ENCODE assay signal across 17 cellular contexts in genomic region chr9:92350129-92350739, GRCh38. TPM values are rescaled to one million over a fixed set of nuclear protein-coding genes. Genes with fewer than 3 reads are reported as not detected.
DNase-seq lines count a peak whose midpoint lies in the region; ATAC-seq, FAIRE-seq and TF ChIP-seq lines count a peak whose summit lies in the region.
"Had no signal": no experiment of that assay in that cellular context is flagged by ENCODE, and none has a peak within 500 bp of the region (broad histone marks: within the 10 kb centered on the region; RNA-seq: fewer than 3 reads in every experiment).

No MANE protein-coding gene starts in this region.

- H3K27me3 ChIP-seq in skeletal muscle tissue (ENCODE audit: control insufficient read depth in 3 of 3, insufficient read depth in 3 of 3, low read length in 3 of 3): no peaks in the 10 kb centered on the region
- H3K27me3 ChIP-seq: BLaER1 treated with 17β-estradiol and CSF1 and Interleukin-3, amounts not matched to agents 10 nM and 100 nM had no signal

- peaks cover 60% of the 10 kb centered on the region for H3K4me1 Mint-ChIP-seq in chondrocyte (ENCODE audit: low read depth)

- TF ChIP-seq CTCF in chondrocyte (IDR thresholded peaks at IDR 0.05): no peak

- ATAC-seq in GM19035 (IDR thresholded peaks at IDR 0.05; ENCODE audit: unreplicated experiment): no peak
- ATAC-seq: effector memory CD8-positive, alpha-beta T cell had no signal

- H3K27me3 Mint-ChIP-seq in chondrocyte (ENCODE audit: low read depth): no peaks in the 10 kb centered on the region
- H3K27me3 Mint-ChIP-seq: activated CD4-positive, alpha-beta memory T cell treated with anti-CD3 and anti-CD28 coated beads, Interleukin-2, amount 10 ng/mL, durations not matched to agents 7 days and 5 days; effector memory CD8-positive, alpha-beta T cell had no signal

- FAIRE-seq in H54 (lab: Jason Lieb, UNC): no peak

- no peak overlapping the region for H3K4me3 Mint-ChIP-seq in chondrocyte (ENCODE audit: unreplicated experiment)
- H3K4me3 Mint-ChIP-seq: activated CD4-positive, alpha-beta memory T cell treated with anti-CD3 and anti-CD28 coated beads, Interleukin-2, amount 10 ng/mL, durations not matched to agents 7 days and 5 days; effector memory CD8-positive, alpha-beta T cell had no signal

- H3K9ac ChIP-seq in skeletal muscle tissue (ENCODE audit: low read depth in 1 of 3, low read length in 3 of 3): no peak overlapping the region
- H3K9ac ChIP-seq: BLaER1 treated with 17β-estradiol and CSF1 and Interleukin-3, amounts not matched to agents 10 nM and 100 nM had no signal

- H3K4me3 ChIP-seq in skeletal muscle tissue (ENCODE audit: low read length in 3 of 3): no peak overlapping the region
- H3K4me3 ChIP-seq: BLaER1 treated with 17β-estradiol and CSF1 and Interleukin-3, amounts not matched to agents 10 nM and 100 nM; PC-9 had no signal

- peaks cover 0 to 2% (median 0%) of the 10 kb centered on the region in 3 donors for H3K36me3 ChIP-seq in skeletal muscle tissue (ENCODE audit: control insufficient read depth in 3 of 3, insufficient read depth in 3 of 3, low read length in 3 of 3)

- peak overlapping the region; percentile 46 for H3K27ac ChIP-seq in skeletal muscle tissue (ENCODE audit: low read depth, low read length)
- H3K27ac ChIP-seq: BLaER1 treated with 17β-estradiol and CSF1 and Interleukin-3, amounts not matched to agents 10 nM and 100 nM; HL-60; PC-9 had no signal

- TF ChIP-seq POLR2A in H54 (IDR thresholded peaks at IDR 0.05; ENCODE audit: low read depth, low read length): no peak

- no peaks in the 10 kb centered on the region for H3K9me3 ChIP-seq in skeletal muscle tissue (ENCODE audit: control insufficient read depth in 3 of 3, low read length in 3 of 3)

- H3K4me1 ChIP-seq in skeletal muscle tissue (ENCODE audit: control insufficient read depth in 3 of 3, insufficient read depth in 3 of 3, low read length in 3 of 3): peaks cover 0 to 7% (median 0%) of the 10 kb centered on the region in 3 donors
- H3K4me1 ChIP-seq: BLaER1 treated with 17β-estradiol and CSF1 and Interleukin-3, amounts not matched to agents 10 nM and 100 nM had no signal

- DNase-seq in AG20443 (ENCODE audit: low spot score): peak; percentile 40
- DNase-seq in chondrocyte (ENCODE audit: low spot score): no peak
- DNase-seq in inferior parietal cortex (ENCODE audit: extremely low spot score): peak; percentile 25
- no peak for DNase-seq in iPS-NIHi7 (ENCODE audit: extremely low spot score)
- DNase-seq in H54 (ENCODE audit: insufficient read length, low spot score): no peak
- no peak for DNase-seq in NCI-H1436 treated with DMSO at 0.1 percent for 48 hours (lab: John Stamatoyannopoulos, UW)
- DNase-seq: activated CD4-positive, alpha-beta memory T cell treated with anti-CD3 and anti-CD28 coated beads, Interleukin-2, amount 10 ng/mL, durations not matched to agents 7 days and 5 days; activated naive CD4-positive, alpha-beta T cell treated with anti-CD3 and anti-CD28 coated beads, Interleukin-2, amount 50 U/mL, for 16 hours; effector memory CD8-positive, alpha-beta T cell; NCI-H2171; occipital lobe; PC-9; T-helper 2 cell had no signal

- peaks cover 28% of the 10 kb centered on the region for H3K36me3 Mint-ChIP-seq in chondrocyte (ENCODE audit: low read depth)

- H3K9me3 Mint-ChIP-seq in chondrocyte (ENCODE audit: low read depth): peaks cover 21% of the 10 kb centered on the region

- H3K27ac Mint-ChIP-seq in chondrocyte (ENCODE audit: unreplicated experiment): peak overlapping the region; percentile 89

RNA-seq across cellular contexts. Expression of gene CENPP, which starts 24.5 kb away (rescaled TPM):
- 7.7 to 19.7 TPM (median 9.2 TPM) in 3 replicates for total RNA-seq in chondrocyte
- total RNA-seq in skeletal muscle tissue: 15.7 TPM

RNA-seq across cellular contexts. Expression of gene NOL8, which starts 25.1 kb away (rescaled TPM):
- total RNA-seq in chondrocyte (28.3 to 39.7 TPM (median 30.5 TPM) in 3 replicates), skeletal muscle tissue (15.7 TPM)

RNA-seq across cellular contexts. Expression of gene OGN, which starts 54.1 kb away (rescaled TPM):
- total RNA-seq in chondrocyte: 27.4 to 72.6 TPM (median 30.3 TPM) in 3 replicates
- 153 TPM for total RNA-seq in skeletal muscle tissue
- total RNA-seq: activated CD4-positive, alpha-beta memory T cell treated with anti-CD3 and anti-CD28 coated beads, Interleukin-2, amount 10 ng/mL, durations not matched to agents 7 days and 5 days; PC-9 had no signal

RNA-seq across cellular contexts. Expression of gene IARS1, which starts 56.7 kb away (rescaled TPM):
- 176 to 249 TPM (median 237 TPM) in 3 replicates for total RNA-seq in chondrocyte
- 125 TPM for total RNA-seq in skeletal muscle tissue

Comparison
In these comparisons a context has a peak if more than half of its experiments do, and no peak if none do; other contexts are left out.
1. DNase-seq: peak in AG20443 (single experiment) and inferior parietal cortex (single experiment); none in chondrocyte (single experiment), iPS-NIHi7 (single experiment), H54 (single experiment) and NCI-H1436 treated with DMSO at 0.1 percent for 48 hours (single experiment).